In the genomic region with DNA sequence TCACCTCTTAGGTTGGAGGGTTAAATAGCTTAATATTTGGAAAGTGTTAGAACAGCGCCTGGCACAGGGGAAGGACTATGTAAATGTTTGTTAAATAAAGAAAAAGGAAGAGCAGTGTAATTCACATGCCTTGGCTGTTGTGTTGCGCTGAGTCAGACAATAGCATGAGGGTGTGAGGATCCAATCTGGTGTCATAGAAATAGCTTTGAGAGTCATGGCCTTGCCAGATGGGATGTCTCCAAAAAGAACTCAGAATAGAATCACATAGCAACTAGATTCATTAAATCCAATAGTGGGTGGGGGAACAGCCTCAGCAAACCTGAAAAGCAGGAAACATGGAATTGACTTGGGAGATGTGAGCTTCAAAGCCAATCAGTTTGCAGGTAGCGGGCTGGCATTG, we compare ENCODE assay signal across 15 cellular contexts. TPM values are rescaled to one million over a fixed set of nuclear protein-coding genes. Genes with fewer than 3 reads are reported as not detected.
A peak's percentile ranks its signal among the peaks of the same experiment; 100 is the strongest.
DNase-seq lines count a peak whose midpoint lies in the region; TF ChIP-seq lines count a peak whose summit lies in the region.
"Had no signal": no experiment of that assay in that cellular context is flagged by ENCODE, and none has a peak within 500 bp of the region (broad histone marks: within the 10 kb centered on the region; RNA-seq: fewer than 3 reads in every experiment).

No MANE protein-coding gene starts in this region.

- H3K4me1 ChIP-seq in colonic mucosa = no peaks in the 10 kb centered on the region
- peaks cover 9 to 48% (median 21%) of the 10 kb centered on the region in 4 donors for H3K4me1 ChIP-seq in liver (ENCODE audit: control insufficient read depth in 4 of 4, insufficient read depth in 4 of 4, low read length in 3 of 4)

- H3K9me3 ChIP-seq in colonic mucosa = no peaks in the 10 kb centered on the region
- H3K9me3 ChIP-seq in liver (ENCODE audit: control insufficient read depth in 4 of 4, low read length in 3 of 4) = no peaks in the 10 kb centered on the region
- H3K9me3 ChIP-seq: pancreas had no signal

- H3K36me3 ChIP-seq in colonic mucosa (no peaks in the 10 kb centered on the region), liver (ENCODE audit: control insufficient read depth in 4 of 4, insufficient read depth in 3 of 4, low read depth in 1 of 4, low read length in 3 of 4) (no peaks in the 10 kb centered on the region)
- H3K36me3 ChIP-seq: pancreas had no signal

- no peak overlapping the region for H3K27ac ChIP-seq in colonic mucosa
- peak overlapping the region; percentile 80 to 93 for H3K27ac ChIP-seq in liver (ENCODE audit: low read depth in 1 of 2, low read length in 2 of 2)

- 51% methylated on average over 3 of the region's 3 CpGs for WGBS in liver

- intact Hi-C loops in colonic mucosa (cut with DNase I) = no loop called here

- TF ChIP-seq CTCF in colonic mucosa (IDR thresholded peaks at IDR 0.05) (no peak), liver (IDR thresholded peaks at IDR 0.05; ENCODE audit: low read depth, low read length, missing input control) (no peak)

- H3K9ac ChIP-seq in colonic mucosa (ENCODE audit: low read depth in 2 of 2, low read length in 2 of 2) (no peak overlapping the region), liver (ENCODE audit: low read depth in 1 of 2, low read length in 2 of 2) (no peak overlapping the region)

- H3K27me3 ChIP-seq in colonic mucosa (no peaks in the 10 kb centered on the region), liver (ENCODE audit: control insufficient read depth in 4 of 4, insufficient read depth in 4 of 4, low read length in 3 of 4) (no peaks in the 10 kb centered on the region)
- H3K27me3 ChIP-seq: pancreas had no signal

- TF ChIP-seq RAD21 in liver (IDR thresholded peaks at IDR 0.05) = no peak

- DNase-seq in DMS153 (lab: John Stamatoyannopoulos, UW) (peak; percentile 24), DMS153 treated with DMSO at 0.1 percent for 48 hours (lab: John Stamatoyannopoulos, UW; ENCODE audit: unreplicated experiment) (no peak), colonic mucosa (peak; percentile 51), stromal cell of bone marrow (ENCODE audit: low read depth) (peak; percentile 28), NCI-H1092 (lab: John Stamatoyannopoulos, UW) (no peak), NCI-H1105 treated with DMSO at 0.1 percent for 48 hours (lab: John Stamatoyannopoulos, UW) (no peak), NCI-H2081 (lab: John Stamatoyannopoulos, UW) (no peak)
- DNase-seq: 8988T; activated CD4-positive, alpha-beta T cell treated with anti-CD3 and anti-CD28 coated beads, Interleukin-2, amount 10 ng/mL, durations not matched to agents 24 days and 14 days; activated gamma-delta T cell; cerebellar nuclear complex; DND-41; MM.1S had no signal

- H3K4me3 ChIP-seq in colonic mucosa (no peak overlapping the region), liver (ENCODE audit: low read depth in 1 of 3, low read length in 3 of 3) (no peak overlapping the region)
- H3K4me3 ChIP-seq: pancreas had no signal

TF ChIP-seq in liver, 16 proteins besides CTCF, POLR2A, EP300 and RAD21:
- TF ChIP-seq RXRA (IDR thresholded peaks at IDR 0.05) = no peak

RNA-seq across cellular contexts. Expression of gene RBSN, which starts 3.9 kb away (rescaled TPM):
- total RNA-seq in colonic mucosa (10 to 100 TPM; 15.6 to 17.0 TPM), liver (10 to 100 TPM; 13.9 to 18.3 TPM)
- polyA plus RNA-seq in liver = 1 to 10 TPM; 5.6 to 10.0 TPM

RNA-seq across cellular contexts. Expression of gene MRPS25, which starts 37.7 kb away (rescaled TPM):
- 100 to 1,000 TPM in 1 of 2 donors, 10 to 100 TPM in 1; 53.3 to 117 TPM for total RNA-seq in colonic mucosa
- total RNA-seq in liver = 10 to 100 TPM; 12.6 to 33.2 TPM
- 10 to 100 TPM; 52.6 to 55.1 TPM for polyA plus RNA-seq in liver

Comparison
In these comparisons a context has a peak if more than half of its experiments do, and no peak if none do; other contexts are left out.
1. DNase-seq: peak in DMS153 (single experiment), colonic mucosa (single experiment) and stromal cell of bone marrow (single experiment); none in DMS153 treated with DMSO at 0.1 percent for 48 hours (single experiment), NCI-H1092 (single experiment), NCI-H1105 treated with DMSO at 0.1 percent for 48 hours (single experiment) and NCI-H2081 (0 of 2).